Comparison of ENCODE assay signal across 8 cellular contexts in genomic region chr13:27251166-27252088, GRCh38. TPM values are rescaled to one million over a fixed set of nuclear protein-coding genes. Genes with fewer than 3 reads are reported as not detected.
DNase-seq lines count a peak whose midpoint lies in the region; ATAC-seq and TF ChIP-seq lines count a peak whose summit lies in the region.

TSS of gene RPL21 (plus strand) at chr13:27251558. CDS start at chr13:27253777, 2,219 bp downstream.

- peaks cover 51% of the 10 kb centered on the region for H3K36me3 Mint-ChIP-seq in activated CD4-positive, alpha-beta T cell treated with anti-CD3 and anti-CD28 coated beads for 36 hours (ENCODE audit: low read depth)

- H3K27me3 ChIP-seq in kidney epithelial cell (ENCODE audit: control insufficient read depth, insufficient read depth, low read length): no peaks in the 10 kb centered on the region

- H3K9me3 Mint-ChIP-seq in activated CD4-positive, alpha-beta T cell treated with anti-CD3 and anti-CD28 coated beads for 36 hours (ENCODE audit: low read depth): no peaks in the 10 kb centered on the region

- DNase-seq in AG20443 (ENCODE audit: low spot score) (peak; percentile 96), NCI-H510A treated with DMSO at 0.1 percent for 48 hours (lab: John Stamatoyannopoulos, UW) (peak; percentile 96), choroid plexus epithelial cell (ENCODE audit: low read depth) (peak; percentile 99), kidney epithelial cell (ENCODE audit: low read depth) (peak; percentile 81)
- DNase-seq in activated CD4-positive, alpha-beta T cell treated with anti-CD3 and anti-CD28 coated beads for 36 hours: peak; percentile 94
- peak; percentile 85 to 87 for DNase-seq in stimulated activated CD4-positive, alpha-beta T cell treated with anti-CD3 and anti-CD28 coated beads, Interleukin-15, amount 100 ng/mL, for 48 hours (ENCODE audit: low read depth in 2 of 2)

- peaks cover 44% of the 10 kb centered on the region for H3K4me1 Mint-ChIP-seq in activated CD4-positive, alpha-beta T cell treated with anti-CD3 and anti-CD28 coated beads for 36 hours

- H3K27me3 Mint-ChIP-seq in activated CD4-positive, alpha-beta T cell treated with anti-CD3 and anti-CD28 coated beads for 36 hours: no peaks in the 10 kb centered on the region

- peak within 1 kb of the TSS; percentile 98 for H3K27ac Mint-ChIP-seq in activated CD4-positive, alpha-beta T cell treated with anti-CD3 and anti-CD28 coated beads for 36 hours

- no peak for TF ChIP-seq CTCF in choroid plexus epithelial cell (conservative IDR thresholded peaks at IDR 0.05; ENCODE audit: low read depth, low read length)
- TF ChIP-seq CTCF in kidney epithelial cell (IDR thresholded peaks at IDR 0.05; ENCODE audit: insufficient read depth, low read length, poor library complexity, severe bottlenecking): no peak

- peak; percentile 94 for ATAC-seq in GM19043 (IDR thresholded peaks at IDR 0.05; ENCODE audit: low read depth, unreplicated experiment)
- ATAC-seq in HG03378 (IDR thresholded peaks at IDR 0.05; ENCODE audit: unreplicated experiment): peak; percentile 90
- ATAC-seq in activated CD4-positive, alpha-beta T cell treated with anti-CD3 and anti-CD28 coated beads for 36 hours: peak; percentile 94

- CTCF ChIA-PET in activated CD4-positive, alpha-beta T cell treated with anti-CD3 and anti-CD28 coated beads for 36 hours (lab: Charles Lee): no interaction called here

- intact Hi-C loops in activated CD4-positive, alpha-beta T cell treated with anti-CD3 and anti-CD28 coated beads for 36 hours (cut with DNase I, micrococcal nuclease): loop anchor here (1.0 to 10.0 kb wide), 14 partner anchors 19 to 1467 kb away; partner anchors contain the start of genes LNX2 (in 2 of the 2), RASL11A (in 2 of the 2), GTF3A (in 1 of the 2) and MTIF3 (in 1 of the 2)

- H3K4me3 ChIP-seq in choroid plexus epithelial cell (ENCODE audit: low read depth, low read length): peak within 1 kb of the TSS; percentile 94
- peak within 1 kb of the TSS; percentile 92 for H3K4me3 ChIP-seq in kidney epithelial cell (ENCODE audit: low read depth, low read length)

- H3K4me3 Mint-ChIP-seq in activated CD4-positive, alpha-beta T cell treated with anti-CD3 and anti-CD28 coated beads for 36 hours: peak within 1 kb of the TSS; percentile 97

- no peaks in the 10 kb centered on the region for H3K36me3 ChIP-seq in kidney epithelial cell (ENCODE audit: control insufficient read depth, insufficient read depth, low read length)

- POLR2A ChIA-PET in activated CD4-positive, alpha-beta T cell treated with anti-CD3 and anti-CD28 coated beads for 36 hours (lab: Charles Lee): interaction anchor here (0.5 to 0.7 kb wide), 3 partner anchors 120 to 254 kb away, joined by 3 to 4 read pairs (median 3); no protein-coding TSS in a partner anchor

RNA-seq across cellular contexts. Expression of gene RPL21, which starts in this region (rescaled TPM):
- total RNA-seq in activated CD4-positive, alpha-beta T cell treated with anti-CD3 and anti-CD28 coated beads for 36 hours: 1,000 to 10,000 TPM in 1 of 2 experiments, 100 to 1,000 TPM in 1; 756 to 1,682 TPM
- total RNA-seq in kidney epithelial cell: 861 and 1,245 TPM in 2 replicates

Comparison
In these comparisons a context has a peak if more than half of its experiments do, and no peak if none do; other contexts are left out.
1. Peak in every context shown above with its lines: DNase-seq, ATAC-seq and H3K4me3 ChIP-seq.